ENCODE assay signal across 8 cellular contexts in genomic region chr2:223837290-223838061, GRCh38. TPM values are rescaled to one million over a fixed set of nuclear protein-coding genes. Genes with fewer than 3 reads are reported as not detected.
DNase-seq lines count a peak whose midpoint lies in the region; ATAC-seq and TF ChIP-seq lines count a peak whose summit lies in the region.

TSS of gene AP1S3 (minus strand) at chr2:223837582. CDS start at chr2:223837450, 132 bp downstream.

- peak within 1 kb of the TSS; percentile 84 for H3K4me2 ChIP-seq in Loucy (ENCODE audit: low read depth, low read length, poor library complexity, severe bottlenecking)
- H3K4me2 ChIP-seq in SK-N-SH, result peak within 1 kb of the TSS; percentile 98

- H3K36me3 ChIP-seq in H7 (replicated peaks; ENCODE audit: control insufficient read depth, insufficient read depth, low read length), result no peaks in the 10 kb centered on the region
- no peaks in the 10 kb centered on the region for H3K36me3 ChIP-seq in Loucy (ENCODE audit: insufficient read depth, low read length)
- peaks cover 0 to 3% of the 10 kb centered on the region in 2 experiments for H3K36me3 ChIP-seq in SK-N-SH (replicated peaks in 1 of 2; ENCODE audit: control insufficient read depth in 1 of 2, insufficient read depth in 2 of 2, low read length in 1 of 2)

- POLR2A ChIA-PET in SK-N-SH (lab: Yijun Ruan, JAX), result no interaction called here

- H2AFZ ChIP-seq in Loucy (ENCODE audit: low read length) (peak within 1 kb of the TSS; percentile 95), SK-N-SH (ENCODE audit: low read depth) (peak within 1 kb of the TSS; percentile 97)

- H3K9ac ChIP-seq in Loucy (ENCODE audit: low read depth, low read length, poor library complexity, severe bottlenecking) (peak within 1 kb of the TSS; percentile 8), SK-N-SH (peak within 1 kb of the TSS; percentile 70)

- H3K9me2 ChIP-seq in Loucy (replicated peaks; ENCODE audit: low read depth, low read length) (no peaks in the 10 kb centered on the region), SK-N-SH (no peaks in the 10 kb centered on the region)

- CTCF ChIA-PET in SK-N-SH (lab: Yijun Ruan, JAX), result interaction anchor here (0.9 to 1.0 kb wide), 2 partner anchors 26 to 535 kb away, joined by 3 to 5 read pairs; no protein-coding TSS in a partner anchor

- no peaks in the 10 kb centered on the region for H3K79me2 ChIP-seq in Loucy (ENCODE audit: insufficient read depth, low read length)
- peaks cover 15% of the 10 kb centered on the region; the same call in 1 of the 2 replicates for H3K79me2 ChIP-seq in SK-N-SH (ENCODE audit: insufficient read depth)

- no peaks in the 10 kb centered on the region for H3F3A ChIP-seq in Loucy (ENCODE audit: low read depth)
- H3F3A ChIP-seq in SK-N-SH (replicated peaks; ENCODE audit: insufficient read depth), result peaks cover 3% of the 10 kb centered on the region

- ATAC-seq in Right ventricle myocardium superior (ENCODE audit: poor library complexity), result peak; percentile 95

- no peak for TF ChIP-seq RAD21 in SK-N-SH (IDR thresholded peaks at IDR 0.05; ENCODE audit: low read length)

- peaks cover 1% of the 10 kb centered on the region; the same call in 1 of the 2 replicates for H3K27me3 ChIP-seq in H7 (ENCODE audit: control insufficient read depth, insufficient read depth, low read length)
- H3K27me3 ChIP-seq in Loucy (ENCODE audit: insufficient read depth, low read length, poor library complexity, severe bottlenecking), result no peaks in the 10 kb centered on the region
- H3K27me3 ChIP-seq in SK-N-SH (ENCODE audit: insufficient read depth), result no peaks in the 10 kb centered on the region

- peak; percentile 95 for DNase-seq in H7
- peak; percentile 90 for DNase-seq in SK-N-SH
- DNase-seq in activated naive CD4-positive, alpha-beta T cell treated with anti-CD3 and anti-CD28 coated beads, Interleukin-2, amount 50 U/mL, for 16 hours, result peak; percentile 76
- DNase-seq in Right ventricle myocardium superior, result peak; percentile 73
- DNase-seq in posterior cingulate gyrus, result peak; percentile 28 to 94 (median 59)
- peak; percentile 86 for DNase-seq in ureter (ENCODE audit: low spot score)

- H3K4me1 ChIP-seq in Loucy (ENCODE audit: insufficient read depth, low read length, poor library complexity, severe bottlenecking), result peaks cover 10% of the 10 kb centered on the region
- H3K4me1 ChIP-seq in SK-N-SH (ENCODE audit: control insufficient read depth in 1 of 2, insufficient read depth in 2 of 2, low read depth in 1 of 2, low read length in 1 of 2), result peaks cover 0 to 3% of the 10 kb centered on the region in 2 experiments; a peak in 2 of 4 replicates

- intact Hi-C loops in Right ventricle myocardium superior (cut with DNase I) (no loop called here), posterior cingulate gyrus (cut with DNase I) (no loop called here)

- no peak; the same call in 1 of the 2 replicates for TF ChIP-seq CTCF in Loucy (conservative IDR thresholded peaks at IDR 0.05; ENCODE audit: low read length)
- peak; percentile 24; the same call in 1 of the 2 replicates for TF ChIP-seq CTCF in SK-N-SH (IDR thresholded peaks at IDR 0.05)

- H3K27ac ChIP-seq in SK-N-SH (ENCODE audit: low read depth in 2 of 2, low read length in 1 of 2), result no peak within 1 kb of the TSS

- 3% methylated on average over 63 of the region's 82 CpGs for WGBS in SK-N-SH (ENCODE audit: low lambda C conversion rate)

- peak within 1 kb of the TSS; percentile 66 for H3K4me3 ChIP-seq in GM08714 (ENCODE audit: low read length)
- H3K4me3 ChIP-seq in H7 (ENCODE audit: insufficient read depth, low read depth, low read length), result peak within 1 kb of the TSS; percentile 74
- peak within 1 kb of the TSS; percentile 85 for H3K4me3 ChIP-seq in Loucy (ENCODE audit: low read length, poor library complexity, severe bottlenecking)
- H3K4me3 ChIP-seq in SK-N-SH (ENCODE audit: low read depth in 2 of 2, low read length in 1 of 2), result peak within 1 kb of the TSS; percentile 70 to 89

- TF ChIP-seq EP300 in SK-N-SH (IDR thresholded peaks at IDR 0.05; ENCODE audit: borderline replicate concordance in 1 of 2, low read depth in 1 of 2, low read length in 1 of 2), result no peak

- H3K9me3 ChIP-seq in Loucy (ENCODE audit: insufficient read depth, low read depth, low read length), result no peaks in the 10 kb centered on the region
- no peaks in the 10 kb centered on the region for H3K9me3 ChIP-seq in SK-N-SH

- H4K20me1 ChIP-seq in Loucy (ENCODE audit: insufficient read depth, low read length, poor library complexity, severe bottlenecking), result no peaks in the 10 kb centered on the region
- no peaks in the 10 kb centered on the region for H4K20me1 ChIP-seq in SK-N-SH (ENCODE audit: insufficient read depth)

TF ChIP-seq in SK-N-SH, 30 proteins besides CTCF, POLR2A, EP300 and RAD21:
- TF ChIP-seq SIN3A (IDR thresholded peaks at IDR 0.05; ENCODE audit: borderline replicate concordance, low read depth, low read length) (peak; percentile 12; the same call in 1 of the 2 replicates), USF2 (IDR thresholded peaks at IDR 0.05; ENCODE audit: borderline replicate concordance, low read depth, low read length) (no peak)
TF ChIP-seq in SK-N-SH: peak in this region for 1.

RNA-seq across cellular contexts. Expression of gene AP1S3, which starts in this region (rescaled TPM):
- total RNA-seq in H7 (2014; rRNA removed; shearing (Covaris generic)), result 3.3 and 4.6 TPM in 2 replicates
- polyA plus RNA-seq in SK-N-SH (2012; rRNA removed), result 4.8 and 6.1 TPM in 2 replicates
- 7.2 and 7.7 TPM in 2 replicates for polyA plus RNA-seq in SK-N-SH (2012; cell fraction: cytosol; rRNA removed)
- 1.6 and 4.1 TPM in 2 replicates for polyA plus RNA-seq in SK-N-SH (2012; cell fraction: nucleus; rRNA removed)
- total RNA-seq in Right ventricle myocardium superior, result 0.16 TPM
- 52.7 TPM for total RNA-seq in ureter

Comparison
In these comparisons a context has a peak if more than half of its experiments do, and no peak if none do; other contexts are left out.
1. Peak in DNase-seq and ATAC-seq in Right ventricle myocardium superior; RNA of the gene not detected or under 1 TPM.